In genomic region chr1:3283849-3284248, GRCh38 we compare ENCODE assay signal across 8 cellular contexts.
DNase-seq lines count a peak whose midpoint lies in the region; TF ChIP-seq lines count a peak whose summit lies in the region.

No MANE protein-coding gene starts in this region.

- DNase-seq in AG04450 (ENCODE audit: low read depth, low spot score) (no peak), HAP-1 (ENCODE audit: low spot score in 2 of 2) (peak; percentile 14 to 69), cardiac fibroblast (ENCODE audit: low read depth in 2 of 2) (peak in 1 of 2 donors; percentile 9), NCI-H526 treated with DMSO at 0.1 percent for 48 hours (lab: John Stamatoyannopoulos, UW) (no peak), NCI-H345 treated with DMSO at 0.1 percent for 48 hours (lab: John Stamatoyannopoulos, UW; ENCODE audit: unreplicated experiment) (no peak), epidermal melanocyte (ENCODE audit: insufficient read length, low spot score) (no peak), H4 (ENCODE audit: low spot score) (no peak)

- peak; percentile 76 to 78 for TF ChIP-seq RAD21 in liver (IDR thresholded peaks at IDR 0.05)

- CTCF ChIA-PET in AG04450 (lab: Charles Lee): no interaction called here

- in situ Hi-C loops in HAP-1 (cut with MboI; ENCODE audit: low sequenced_read_pairs): no loop called here

- H3K27ac ChIP-seq in AG04450 (ENCODE audit: low read depth, low read length) (no peak overlapping the region), liver (ENCODE audit: low read depth in 1 of 2, low read length in 2 of 2) (no peak overlapping the region)

- H3K9me3 ChIP-seq in AG04450 (ENCODE audit: control insufficient read depth, insufficient read depth, low read length): no peaks in the 10 kb centered on the region; the same call in 1 of the 2 replicates
- H3K9me3 ChIP-seq in HAP-1: no peaks in the 10 kb centered on the region
- no peaks in the 10 kb centered on the region for H3K9me3 ChIP-seq in liver (ENCODE audit: control insufficient read depth in 4 of 4, low read length in 3 of 4)

- peak; percentile 46 for TF ChIP-seq CTCF in AG04450 (IDR thresholded peaks at IDR 0.05; ENCODE audit: low read depth, low read length)
- peak; percentile 38 for TF ChIP-seq CTCF in cardiac fibroblast (IDR thresholded peaks at IDR 0.05; ENCODE audit: low read depth, low read length)
- peak; percentile 63 for TF ChIP-seq CTCF in liver (IDR thresholded peaks at IDR 0.05; ENCODE audit: low read depth, low read length, missing input control)

- H3K9ac ChIP-seq in liver (ENCODE audit: low read depth in 1 of 2, low read length in 2 of 2): no peak overlapping the region

- POLR2A ChIA-PET in AG04450 (lab: Yijun Ruan, JAX): no interaction called here

- 32% methylated on average over 22 of the region's 22 CpGs for WGBS in liver

- H3K4me3 ChIP-seq in AG04450 (ENCODE audit: low read depth, low read length): no peak overlapping the region
- H3K4me3 ChIP-seq in HAP-1: no peak overlapping the region
- H3K4me3 ChIP-seq in cardiac fibroblast (replicated peaks in 1 of 2; ENCODE audit: low read depth in 2 of 2, low read length in 2 of 2): no peak overlapping the region
- no peak overlapping the region for H3K4me3 ChIP-seq in liver (ENCODE audit: low read depth in 1 of 3, low read length in 3 of 3)

- H3K27me3 ChIP-seq in AG04450 (ENCODE audit: control insufficient read depth, insufficient read depth, low read length) (peaks cover 13% of the 10 kb centered on the region), HAP-1 (ENCODE audit: low read depth) (0 out of 2 replicates have a peak, but pooled peaks cover 2% of the 10 kb centered on the region), liver (ENCODE audit: control insufficient read depth in 4 of 4, insufficient read depth in 4 of 4, low read length in 3 of 4) (peaks cover 0 to 3% (median 1%) of the 10 kb centered on the region in 4 donors)

- H3K36me3 ChIP-seq in HAP-1 (replicated peaks): no peaks in the 10 kb centered on the region
- H3K36me3 ChIP-seq in liver (ENCODE audit: control insufficient read depth in 4 of 4, insufficient read depth in 3 of 4, low read depth in 1 of 4, low read length in 3 of 4): no peaks in the 10 kb centered on the region

- H3K4me1 ChIP-seq in HAP-1 (peaks cover 4% of the 10 kb centered on the region; the same call in 1 of the 2 replicates), liver (ENCODE audit: control insufficient read depth in 4 of 4, insufficient read depth in 4 of 4, low read length in 3 of 4) (peaks cover 0 to 2% (median 0%) of the 10 kb centered on the region in 4 donors)

TF ChIP-seq in liver, 16 proteins besides CTCF, POLR2A, EP300 and RAD21:
- TF ChIP-seq ATF3 (IDR thresholded peaks at IDR 0.05): no peak
- no peak for TF ChIP-seq GABPA (IDR thresholded peaks at IDR 0.05 in 1 of 2, conservative IDR thresholded peaks at IDR 0.05 in 1 of 2)
- no peak for TF ChIP-seq JUND (IDR thresholded peaks at IDR 0.05)
- TF ChIP-seq FOXA2 (IDR thresholded peaks at IDR 0.05): no peak
- TF ChIP-seq YY1 (IDR thresholded peaks at IDR 0.05): no peak
- no peak for TF ChIP-seq REST (IDR thresholded peaks at IDR 0.05)
- no peak for TF ChIP-seq FOXA1 (IDR thresholded peaks at IDR 0.05)
- TF ChIP-seq HNF4A (conservative IDR thresholded peaks at IDR 0.05): no peak

Comparison
In these comparisons a context has a peak if more than half of its experiments do, and no peak if none do; other contexts are left out.
1. DNase-seq: peak in HAP-1 (2 of 2); none in AG04450 (single experiment), NCI-H526 treated with DMSO at 0.1 percent for 48 hours (single experiment), NCI-H345 treated with DMSO at 0.1 percent for 48 hours (single experiment), epidermal melanocyte (single experiment) and H4 (single experiment).
2. Peak in every context shown above with its lines, with median percentiles within 50 percentile points of each other: CTCF ChIP-seq.